In genomic region chr6:5290500-5290899, GRCh38 we compare ENCODE assay signal across 29 cellular contexts.
"Had no signal": no experiment of that assay in that cellular context is flagged by ENCODE, and none has a peak within 500 bp of the region (broad histone marks: within the 10 kb centered on the region; RNA-seq: fewer than 3 reads in every experiment).

No MANE protein-coding gene starts in this region.

- H3K27me3 Mint-ChIP-seq: dendritic cell treated with granulocyte-macrophage colony-stimulating factor and Interleukin-4, amounts not matched to agents 40 ng/mL and 50 ng/mL, for 4 days; natural killer cell treated with Interleukin-12 subunit alpha and Interleukin-12 subunit beta and Interleukin-15 and Interleukin-18, amount 100 ng/mL, for 72 hours; type B pancreatic cell had no signal

- ATAC-seq: foreskin keratinocyte; left colon; lower lobe of right lung; natural killer cell treated with Interleukin-12 subunit alpha and Interleukin-12 subunit beta and Interleukin-15 and Interleukin-18, amount 100 ng/mL, for 72 hours; pancreas; sciatic nerve; stimulated activated naive CD8-positive, alpha-beta T cell treated with anti-CD3 and anti-CD28 coated beads, Interleukin-15, Interleukin-2, amounts not matched to agents 100 U/mL and 50 U/mL, for 24 hours had no signal

- H3K9me3 ChIP-seq: colonic mucosa, esophagus muscularis mucosa, left ventricle myocardium inferior, lower lobe of right lung, neutrophil, pancreas, testis, tibial artery had no signal

- H3K4me2 ChIP-seq: smooth muscle cell had no signal

- H3K27ac Mint-ChIP-seq: dendritic cell treated with granulocyte-macrophage colony-stimulating factor and Interleukin-4, amounts not matched to agents 40 ng/mL and 50 ng/mL, for 4 days; immature natural killer cell; progenitor cell of endocrine pancreas; type B pancreatic cell had no signal

- H3K4me3 Mint-ChIP-seq: dendritic cell treated with granulocyte-macrophage colony-stimulating factor and Interleukin-4, amounts not matched to agents 40 ng/mL and 50 ng/mL, for 4 days; immature natural killer cell; natural killer cell treated with Interleukin-12 subunit alpha and Interleukin-12 subunit beta and Interleukin-15 and Interleukin-18, amount 100 ng/mL, for 72 hours; neural crest cell; type B pancreatic cell had no signal

- H3K4me1 ChIP-seq: colonic mucosa, testis had no signal

- H3K4me3 ChIP-seq: colonic mucosa, esophagus muscularis mucosa, left ventricle myocardium inferior, lower lobe of right lung, pancreas, smooth muscle cell, testis, tibial artery had no signal

- H3K27me3 ChIP-seq: colonic mucosa, esophagus muscularis mucosa, foreskin keratinocyte, neutrophil, pancreas, testis, tibial artery had no signal

- DNase-seq: colonic mucosa; effector memory CD4-positive, alpha-beta T cell; foreskin keratinocyte; hypothalamus; immature natural killer cell; islet precursor cell; kidney glomerular epithelial cell; left colon; left ventricle myocardium inferior; lower lobe of right lung; pancreas; stimulated activated CD4-positive, alpha-beta T cell treated with anti-CD3 and anti-CD28 coated beads, Interleukin-12 subunit alpha, Interleukin-12 subunit beta, amount 100 ng/mL, for 4 hours; stimulated activated CD4-positive, alpha-beta T cell treated with anti-CD3 and anti-CD28 coated beads, Interleukin-1b, Interleukin-23, amount 100 ng/mL, for 48 hours; stimulated activated CD4-positive, alpha-beta T cell treated with anti-CD3 and anti-CD28 coated beads, Interleukin-4, amount 100 ng/mL, for 1 hour; stimulated activated CD8-positive, alpha-beta memory T cell treated with anti-CD3 and anti-CD28 coated beads, Interleukin-4, amount 100 ng/mL, for 48 hours; stimulated activated naive CD8-positive, alpha-beta T cell treated with anti-CD3 and anti-CD28 coated beads, Interleukin-15, Interleukin-2, amounts not matched to agents 100 U/mL and 50 U/mL, for 24 hours; substantia nigra; testis; tibial artery had no signal

- H3K36me3 ChIP-seq: colonic mucosa, esophagus muscularis mucosa, left ventricle myocardium inferior, lower lobe of right lung, neutrophil, pancreas, tibial artery had no signal

- H3K27ac ChIP-seq: colonic mucosa, esophagus muscularis mucosa, foreskin keratinocyte, left ventricle myocardium inferior, lower lobe of right lung, neutrophil, pancreas, testis, tibial artery had no signal

- H3K9me3 Mint-ChIP-seq: dendritic cell treated with granulocyte-macrophage colony-stimulating factor and Interleukin-4, amounts not matched to agents 40 ng/mL and 50 ng/mL, for 4 days; immature natural killer cell; natural killer cell treated with Interleukin-12 subunit alpha and Interleukin-12 subunit beta and Interleukin-15 and Interleukin-18, amount 100 ng/mL, for 72 hours; neural crest cell; type B pancreatic cell had no signal

- FAIRE-seq: endothelial cell of umbilical vein, pancreas had no signal

- H3K36me3 Mint-ChIP-seq: immature natural killer cell had no signal
